ENCODE assay signal across 20 cellular contexts in genomic region chr2:126700073-126700581, GRCh38. TPM values are rescaled to one million over a fixed set of nuclear protein-coding genes. Genes with fewer than 3 reads are reported as not detected.
DNase-seq lines count a peak whose midpoint lies in the region; ATAC-seq lines count a peak whose summit lies in the region.
"Had no signal": no experiment of that assay in that cellular context is flagged by ENCODE, and none has a peak within 500 bp of the region (broad histone marks: within the 10 kb centered on the region; RNA-seq: fewer than 3 reads in every experiment).

No MANE protein-coding gene starts in this region.

- ATAC-seq in T-helper 17 cell (no peak), GM19023 (IDR thresholded peaks at IDR 0.05; ENCODE audit: unreplicated experiment) (no peak)

- intact Hi-C loops in head of caudate nucleus (cut with DNase I), result no loop called here

- no peak overlapping the region for H3K4me3 Mint-ChIP-seq in T-helper 17 cell
- H3K4me3 Mint-ChIP-seq: activated CD4-positive, alpha-beta T cell treated with anti-CD3 and anti-CD28 coated beads, Interleukin-2, amount 10 ng/mL, durations not matched to agents 7 days and 5 days; CD8-positive, alpha-beta memory T cell; naive B cell; T-helper 2 cell treated with Interferon-gamma antibody and Interleukin-4, amounts not matched to agents 5 μg/mL and 100 μg/mL, for 36 hours had no signal

- H3K4me3 ChIP-seq in rectal smooth muscle tissue (ENCODE audit: low read length), result no peak overlapping the region
- H3K4me3 ChIP-seq: esophagus squamous epithelium, smooth muscle cell, thoracic aorta had no signal

- H3K27me3 Mint-ChIP-seq in T-helper 17 cell, result no peaks in the 10 kb centered on the region
- H3K27me3 Mint-ChIP-seq: activated CD4-positive, alpha-beta T cell treated with anti-CD3 and anti-CD28 coated beads, Interleukin-2, amount 10 ng/mL, durations not matched to agents 7 days and 5 days; CD8-positive, alpha-beta memory T cell; naive B cell had no signal

- no peaks in the 10 kb centered on the region for H3K27me3 ChIP-seq in rectal smooth muscle tissue (ENCODE audit: control insufficient read depth, insufficient read depth, low read length)
- H3K27me3 ChIP-seq: esophagus squamous epithelium had no signal

- no peaks in the 10 kb centered on the region for H3K4me1 ChIP-seq in rectal smooth muscle tissue (ENCODE audit: control insufficient read depth, insufficient read depth, low read length)

- H3K9me3 ChIP-seq in T-helper 17 cell (ENCODE audit: control insufficient read depth, low read length, poor library complexity, severe bottlenecking), result no peaks in the 10 kb centered on the region
- H3K9me3 ChIP-seq: esophagus squamous epithelium, thoracic aorta had no signal

- H3K27ac Mint-ChIP-seq in T-helper 17 cell, result peak overlapping the region; percentile 0
- H3K27ac Mint-ChIP-seq: activated CD4-positive, alpha-beta T cell treated with anti-CD3 and anti-CD28 coated beads, Interleukin-2, amount 10 ng/mL, durations not matched to agents 7 days and 5 days; activated T-helper 2 cell treated with anti-CD3 and anti-CD28 coated beads, Interferon-gamma antibody, Interleukin-2, Interleukin-4, amounts not matched to agents 10 μg/mL and 5 μg/mL and 100 μg/mL, durations not matched to agents 14 hours and 24 hours and 36 hours; T-helper 2 cell treated with Interferon-gamma antibody and Interleukin-4, amounts not matched to agents 5 μg/mL and 100 μg/mL, for 36 hours had no signal

- no peak overlapping the region for H3K9ac ChIP-seq in rectal smooth muscle tissue (ENCODE audit: low read length)

- H3K36me3 Mint-ChIP-seq in T-helper 17 cell (ENCODE audit: low read depth), result peaks cover 13% of the 10 kb centered on the region

- DNase-seq in NCI-H2081 (lab: John Stamatoyannopoulos, UW), result peak; percentile 33 to 60
- no peak for DNase-seq in NCI-H2081 treated with DMSO at 0.1 percent for 48 hours (lab: John Stamatoyannopoulos, UW)
- DNase-seq in T-helper 17 cell, result no peak
- DNase-seq in fibroblast of the conjunctiva (ENCODE audit: low read depth), result peak; percentile 48
- no peak for DNase-seq in head of caudate nucleus
- DNase-seq in NCI-H1930 (lab: John Stamatoyannopoulos, UW), result no peak
- DNase-seq: 8988T; activated CD4-positive, alpha-beta T cell treated with anti-CD3 and anti-CD28 coated beads, Interleukin-2, amount 10 ng/mL, durations not matched to agents 7 days and 5 days; CD8-positive, alpha-beta memory T cell; central memory CD4-positive, alpha-beta T cell; esophagus squamous epithelium; naive B cell; NCI-H510A treated with DMSO at 0.1 percent for 48 hours had no signal

- H3K4me1 Mint-ChIP-seq in T-helper 17 cell, result peaks cover 7% of the 10 kb centered on the region
- H3K4me1 Mint-ChIP-seq: naive B cell had no signal

- H3K36me3 ChIP-seq in rectal smooth muscle tissue (ENCODE audit: control insufficient read depth, insufficient read depth, low read length), result peaks cover 7% of the 10 kb centered on the region

- peak overlapping the region; percentile 6 for H3K27ac ChIP-seq in rectal smooth muscle tissue (ENCODE audit: low read depth, low read length)
- H3K27ac ChIP-seq: RWPE1, thoracic aorta had no signal

RNA-seq across cellular contexts. Expression of gene GYPC, which starts 44.2 kb away (rescaled TPM):
- 10 to 100 TPM; 73.7 to 86.2 TPM for total RNA-seq in T-helper 17 cell

Comparison
In these comparisons a context has a peak if more than half of its experiments do, and no peak if none do; other contexts are left out.
1. DNase-seq: peak in NCI-H2081 (2 of 2) and fibroblast of the conjunctiva (single experiment); none in NCI-H2081 treated with DMSO at 0.1 percent for 48 hours (single experiment), T-helper 17 cell (0 of 3), head of caudate nucleus (0 of 42) and NCI-H1930 (0 of 2).